8 cellular contexts compared by ENCODE assay signal in genomic region chr20:2470051-2470431, GRCh38. TPM values are rescaled to one million over a fixed set of nuclear protein-coding genes. Genes with fewer than 3 reads are reported as not detected.
DNase-seq lines count a peak whose midpoint lies in the region; ATAC-seq, FAIRE-seq and TF ChIP-seq lines count a peak whose summit lies in the region.

No MANE protein-coding gene starts in this region.

- in situ Hi-C loops in HepG2 (cut with HindIII; ENCODE audit: extremely low pct_ligation_motif_present, low pct_unique_long_range_greater_than_20kb): no loop called here

- intact Hi-C loops in HepG2 (cut with micrococcal nuclease; ENCODE audit: unreplicated experiment): loop anchor here (1.0 to 2.0 kb wide), 2 partner anchors 16 to 39 kb away; partner anchors contain the start of gene ZNF343

- TF ChIP-seq CTCF in choroid plexus epithelial cell (conservative IDR thresholded peaks at IDR 0.05; ENCODE audit: low read depth, low read length) (no peak), HepG2 (CRISPR knock-in tag; IDR thresholded peaks at IDR 0.05) (no peak)

- 0% methylated on average over 16 of the region's 16 CpGs for WGBS in HepG2 (ENCODE audit: low lambda C conversion rate)

- H3K27me3 ChIP-seq in HepG2 (ENCODE audit: control insufficient read depth in 1 of 2, insufficient read depth in 2 of 2, low read length in 2 of 2): no peaks in the 10 kb centered on the region; a peak in 1 of 5 replicates

- H3K9me3 ChIP-seq in HepG2 (ENCODE audit: low read length): no peaks in the 10 kb centered on the region

- peaks cover 52% of the 10 kb centered on the region for H3K4me1 ChIP-seq in HepG2 (ENCODE audit: insufficient read depth, low read length)

- H3K79me2 ChIP-seq in HepG2 (ENCODE audit: insufficient read depth, low read length): peaks cover 50% of the 10 kb centered on the region

- peak; percentile 72 for FAIRE-seq in HepG2 (lab: Jason Lieb, UNC)

- DNase-seq in GF-D8 (lab: John Stamatoyannopoulos, UW) (peak; percentile 14), NCI-H2029 (lab: John Stamatoyannopoulos, UW) (peak; percentile 19), choroid plexus epithelial cell (ENCODE audit: low read depth) (peak; percentile 62), HepG2 (ENCODE audit: low spot score) (peak; percentile 65), NCI-H2081 treated with DMSO at 0.1 percent for 48 hours (lab: John Stamatoyannopoulos, UW) (no peak)
- DNase-seq in activated CD4-positive, CD25-positive, alpha-beta regulatory T cell (lab: John Stamatoyannopoulos, UW): peak in 3 of 4 experiments; percentile 27 to 33 (median 30)
- peak; percentile 40 to 43 for DNase-seq in stimulated activated CD4-positive, alpha-beta T cell treated with anti-CD3 and anti-CD28 coated beads, Interleukin-4, amount 100 ng/mL, for 48 hours (ENCODE audit: low read depth in 2 of 2)

- peak overlapping the region; percentile 86 for H3K4me2 ChIP-seq in HepG2 (ENCODE audit: low read depth, low read length)

- TF ChIP-seq POLR2A in HepG2 (IDR thresholded peaks at IDR 0.05; ENCODE audit: insufficient read depth in 1 of 2, low read depth in 2 of 2, low read length in 2 of 2): no peak

- H3K27ac ChIP-seq in HepG2 (ENCODE audit: extremely low read length, insufficient read depth, low read length): peak overlapping the region; percentile 89

- no peak overlapping the region for H2AFZ ChIP-seq in HepG2 (ENCODE audit: low read length)

- H3K9ac ChIP-seq in HepG2 (ENCODE audit: insufficient read depth, low read depth, low read length): peak overlapping the region; percentile 93

- H4K20me1 ChIP-seq in HepG2 (ENCODE audit: insufficient read depth, low read length): peaks cover 50% of the 10 kb centered on the region

- H3K4me3 ChIP-seq in choroid plexus epithelial cell (ENCODE audit: low read depth, low read length) (peak overlapping the region; percentile 94), HepG2 (replicated peaks in 1 of 3; ENCODE audit: insufficient read depth in 1 of 3, low read depth in 2 of 3, low read length in 3 of 3) (peak overlapping the region; percentile 89 to 93 (median 90))

- ATAC-seq in HG02588 (IDR thresholded peaks at IDR 0.05; ENCODE audit: unreplicated experiment) (peak; percentile 32), HepG2 (peak; percentile 75)

- peaks cover 23 to 34% of the 10 kb centered on the region in 2 experiments for H3K36me3 ChIP-seq in HepG2 (replicated peaks in 1 of 2; ENCODE audit: control insufficient read depth in 1 of 2, insufficient read depth in 2 of 2, low read length in 2 of 2)

- TSS peak; percentile 58 for BruUV-seq in HepG2 (replicated peaks; lab: Mats Ljungman, UMichigan)

- CTCF ChIA-PET in HepG2 (lab: Yijun Ruan, JAX; ENCODE audit: low intra/inter-chr PET ratio, low total read pairs): no interaction called here

- POLR2A ChIA-PET in HepG2 (lab: Yijun Ruan, JAX): interaction anchor here (0.8 to 3.4 kb wide), 22 partner anchors 10 to 1351 kb away, joined by 3 to 34 read pairs (median 8); partner anchors contain the start of genes FKBP1A, IDH3B, NOP56 and PSMF1

- TF ChIP-seq EP300 in HepG2 (IDR thresholded peaks at IDR 0.05; ENCODE audit: low read depth in 2 of 2, low read length in 2 of 2) (no peak), HepG2 (CRISPR knock-in tag; IDR thresholded peaks at IDR 0.05; ENCODE audit: borderline replicate concordance) (no peak)

- no peak for TF ChIP-seq RAD21 in HepG2 (CRISPR knock-in tag; IDR thresholded peaks at IDR 0.05)

RNA-seq across cellular contexts. Expression of gene SNRPB, which starts 0.5 kb away (rescaled TPM):
- 778 and 844 TPM in 2 replicates for total RNA-seq in HepG2 (2016; rRNA removed; fragmentation: Illumina TruSeq; extraction: Trizol)
- total RNA-seq in HepG2 (2016; cell fraction: cytosol; rRNA removed; fragmentation: Illumina TruSeq; extraction: Trizol; ENCODE audit: low read depth): 240 and 247 TPM in 2 replicates
- 807 and 874 TPM in 2 replicates for total RNA-seq in HepG2 (2016; cell fraction: insoluble cytoplasmic fraction; rRNA removed; fragmentation: Illumina TruSeq; extraction: Trizol)
- total RNA-seq in HepG2 (2016; cell fraction: membrane; rRNA removed; fragmentation: Illumina TruSeq; extraction: Trizol): 271 and 293 TPM in 2 replicates
- 288 and 319 TPM in 2 replicates for total RNA-seq in HepG2 (2016; cell fraction: nucleus; rRNA removed; fragmentation: Illumina TruSeq; extraction: Trizol)
- 473 and 489 TPM in 2 replicates for polyA plus RNA-seq in HepG2 (2011; rRNA removed)
- polyA plus RNA-seq in HepG2 (2011; cell fraction: cytosol; rRNA removed): 454 and 565 TPM in 2 replicates
- 241 and 254 TPM in 2 replicates for polyA plus RNA-seq in HepG2 (2011; cell fraction: nucleus; rRNA removed)
- 287 and 337 TPM in 2 replicates for polyA plus RNA-seq in HepG2 (2012)
- polyA plus RNA-seq in HepG2 (2016; cell fraction: cytosol; fragmentation: Illumina TruSeq; extraction: Trizol; ENCODE audit: low read depth): 214 and 218 TPM in 2 replicates
- 583 and 611 TPM in 2 replicates for polyA plus RNA-seq in HepG2 (2016; cell fraction: insoluble cytoplasmic fraction; fragmentation: Illumina TruSeq; extraction: Trizol; ENCODE audit: low read depth)
- polyA plus RNA-seq in HepG2 (2016; cell fraction: membrane; fragmentation: Illumina TruSeq; extraction: Trizol; ENCODE audit: low read depth): 190 and 196 TPM in 2 replicates
- 401 and 413 TPM in 2 replicates for polyA plus RNA-seq in HepG2 (2016; cell fraction: nucleus; fragmentation: Illumina TruSeq; extraction: Trizol; ENCODE audit: insufficient read depth, low read depth)
- 137 and 221 TPM in 2 replicates for polyA minus RNA-seq in HepG2 (2011; rRNA and poly(A)+ RNA removed; ENCODE audit: low replicate concordance)
- polyA minus RNA-seq in HepG2 (2011; cell fraction: cytosol; rRNA and poly(A)+ RNA removed): 125 and 146 TPM in 2 replicates
- 61.2 and 82.5 TPM in 2 replicates for polyA minus RNA-seq in HepG2 (2011; cell fraction: nucleus; rRNA and poly(A)+ RNA removed)

RNA-seq across cellular contexts. Expression of gene ZNF343, which starts 38.7 kb away (rescaled TPM):
- 22.1 and 28.8 TPM in 2 replicates for total RNA-seq in HepG2 (2016; rRNA removed; fragmentation: Illumina TruSeq; extraction: Trizol)
- total RNA-seq in HepG2 (2016; cell fraction: cytosol; rRNA removed; fragmentation: Illumina TruSeq; extraction: Trizol; ENCODE audit: low read depth): 4.5 and 6.2 TPM in 2 replicates
- 22.4 and 26.5 TPM in 2 replicates for total RNA-seq in HepG2 (2016; cell fraction: insoluble cytoplasmic fraction; rRNA removed; fragmentation: Illumina TruSeq; extraction: Trizol)
- total RNA-seq in HepG2 (2016; cell fraction: membrane; rRNA removed; fragmentation: Illumina TruSeq; extraction: Trizol): 15.3 and 17.5 TPM in 2 replicates
- 21.9 and 23.7 TPM in 2 replicates for total RNA-seq in HepG2 (2016; cell fraction: nucleus; rRNA removed; fragmentation: Illumina TruSeq; extraction: Trizol)
- 16.4 and 17.0 TPM in 2 replicates for polyA plus RNA-seq in HepG2 (2011; rRNA removed)
- 8.7 and 11.5 TPM in 2 replicates for polyA plus RNA-seq in HepG2 (2011; cell fraction: cytosol; rRNA removed)
- polyA plus RNA-seq in HepG2 (2011; cell fraction: nucleus; rRNA removed): 27.9 and 31.1 TPM in 2 replicates
- polyA plus RNA-seq in HepG2 (2012): 13.6 and 14.9 TPM in 2 replicates
- polyA plus RNA-seq in HepG2 (2016; cell fraction: cytosol; fragmentation: Illumina TruSeq; extraction: Trizol; ENCODE audit: low read depth): 2.1 and 3.0 TPM in 2 replicates
- 18.9 and 19.0 TPM in 2 replicates for polyA plus RNA-seq in HepG2 (2016; cell fraction: insoluble cytoplasmic fraction; fragmentation: Illumina TruSeq; extraction: Trizol; ENCODE audit: low read depth)
- polyA plus RNA-seq in HepG2 (2016; cell fraction: membrane; fragmentation: Illumina TruSeq; extraction: Trizol; ENCODE audit: low read depth): 4.9 and 6.7 TPM in 2 replicates
- polyA plus RNA-seq in HepG2 (2016; cell fraction: nucleus; fragmentation: Illumina TruSeq; extraction: Trizol; ENCODE audit: insufficient read depth, low read depth): 40.2 and 44.5 TPM in 2 replicates
- polyA minus RNA-seq in HepG2 (2011; rRNA and poly(A)+ RNA removed; ENCODE audit: low replicate concordance): 8.3 and 15.8 TPM in 2 replicates
- polyA minus RNA-seq in HepG2 (2011; cell fraction: cytosol; rRNA and poly(A)+ RNA removed): 10.1 and 14.8 TPM in 2 replicates
- polyA minus RNA-seq in HepG2 (2011; cell fraction: nucleus; rRNA and poly(A)+ RNA removed): 21.9 and 37.8 TPM in 2 replicates
